In the genomic region with DNA sequence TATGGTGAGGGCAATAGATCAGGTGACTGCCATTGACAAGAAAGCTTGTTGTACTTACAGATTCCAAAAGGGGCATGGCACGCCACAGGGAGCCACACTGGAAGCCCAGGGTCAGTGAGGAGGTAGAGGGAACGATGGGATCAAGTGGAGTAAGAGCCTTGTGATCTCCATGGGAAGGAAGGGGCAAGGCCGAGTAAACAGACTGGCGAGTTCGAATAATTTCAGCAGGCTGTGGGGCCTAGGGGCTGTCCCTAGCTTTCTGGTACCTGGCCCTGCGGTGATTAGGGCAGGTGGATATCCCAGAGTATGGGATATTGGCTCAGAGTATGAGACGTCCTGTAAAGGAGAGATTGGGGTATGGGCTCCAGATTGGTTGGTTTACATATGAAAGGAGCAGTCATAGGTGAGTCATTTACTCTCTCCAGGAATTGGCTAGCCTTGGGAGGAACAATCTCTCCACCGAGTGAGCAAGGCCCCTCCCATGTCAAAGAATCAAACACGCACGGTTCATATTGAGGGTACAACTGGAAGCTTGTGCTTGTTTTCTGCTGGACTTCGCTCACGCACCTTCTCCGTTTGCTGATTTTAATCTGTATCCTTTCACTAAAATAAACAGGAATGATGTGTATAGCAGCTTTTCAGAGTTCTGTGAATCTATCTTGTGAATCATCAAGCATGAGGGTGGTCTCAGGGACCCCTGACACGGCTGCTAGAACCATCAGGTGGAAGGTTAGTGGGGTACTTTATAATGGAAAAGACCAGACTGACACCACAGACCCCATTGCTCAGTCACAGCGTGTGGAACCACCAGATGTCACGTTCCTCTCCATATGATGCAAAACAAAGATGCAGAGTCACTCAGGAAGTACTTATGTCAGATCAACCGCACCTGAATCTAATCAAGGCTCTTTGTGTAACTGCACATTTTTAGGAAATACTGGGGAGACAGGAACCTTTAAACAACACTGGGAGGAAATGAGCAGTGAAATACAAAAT, we compare ENCODE assay signal across 1 cellular context.
TF ChIP-seq lines count a peak whose summit lies in the region.

No MANE protein-coding gene starts in this region.

TF ChIP-seq in K562, 482 proteins besides CTCF, POLR2A, EP300 and RAD21 (continued from another document and continues in another):
- TF ChIP-seq POLR2AphosphoS5 (IDR thresholded peaks at IDR 0.05; ENCODE audit: control insufficient read depth, insufficient read depth, low read depth, low read length) (0 out of 2 replicates have a peak, but pooled peaks have one; percentile 25), SRSF7 (optimal IDR thresholded peaks at IDR 0.05; ENCODE audit: low read depth, low read length) (no peak), RHOXF2B (CRISPR knock-in tag; conservative IDR thresholded peaks at IDR 0.05) (0 out of 2 replicates have a peak, but pooled peaks have one; percentile 72), KDM5B (IDR thresholded peaks at IDR 0.05; ENCODE audit: insufficient replicate concordance, low read depth, low read length) (peak; percentile 28), PURB (CRISPR knock-in tag; IDR thresholded peaks at IDR 0.05; ENCODE audit: low read depth) (no peak), GTF2F1 (IDR thresholded peaks at IDR 0.05; ENCODE audit: low read depth, low read length) (no peak), ARHGAP35 (IDR thresholded peaks at IDR 0.05; ENCODE audit: partially characterized antibody) (no peak), E2F3 (CRISPR knock-in tag; IDR thresholded peaks at IDR 0.05) (no peak), SRF (CRISPR knock-in tag; IDR thresholded peaks at IDR 0.05) (no peak), ZNF408 (CRISPR knock-in tag; IDR thresholded peaks at IDR 0.05; ENCODE audit: low read depth) (no peak), CBX5 (IDR thresholded peaks at IDR 0.05; ENCODE audit: borderline replicate concordance, low read depth) (no peak), PTBP1 (IDR thresholded peaks at IDR 0.05; ENCODE audit: low read depth, low read length) (no peak), CREBBP (IDR thresholded peaks at IDR 0.05; ENCODE audit: low read depth, low read length) (no peak), MTF1 (CRISPR knock-in tag; IDR thresholded peaks at IDR 0.05; ENCODE audit: borderline replicate concordance) (0 out of 2 replicates have a peak, but pooled peaks have one; percentile 17), SRSF1 (IDR thresholded peaks at IDR 0.05; ENCODE audit: low read depth, low read length) (no peak), DNMT1 (IDR thresholded peaks at IDR 0.05) (no peak), ATF7 (IDR thresholded peaks at IDR 0.05) (peak; percentile 56; the same call in 1 of the 2 replicates), RBBP5 (IDR thresholded peaks at IDR 0.05; ENCODE audit: borderline replicate concordance, insufficient read depth, low read length, poor library complexity, severe bottlenecking) (no peak), TEAD1 (CRISPR knock-in tag; IDR thresholded peaks at IDR 0.05) (no peak), ZEB2 (IDR thresholded peaks at IDR 0.05) (peak; percentile 89), ELF1 (tag; IDR thresholded peaks at IDR 0.05) (no peak), KDM1A (IDR thresholded peaks at IDR 0.05) (peak in 1 of 2 experiments; percentile 34; a peak in 3 of 4 replicates), HNRNPLL (IDR thresholded peaks at IDR 0.05; ENCODE audit: low read depth, low read length, poor library complexity, severe bottlenecking) (no peak), ZNF197 (CRISPR knock-in tag; IDR thresholded peaks at IDR 0.05; ENCODE audit: low read depth) (no peak), ZNF584 (CRISPR knock-in tag; IDR thresholded peaks at IDR 0.05; ENCODE audit: low read depth) (peak; percentile 73; the same call in 1 of the 2 replicates), POLR2AphosphoS2 (IDR thresholded peaks at IDR 0.05; ENCODE audit: low read length) (no peak), ZFP36 (IDR thresholded peaks at IDR 0.05; ENCODE audit: low read depth, low read length, partially characterized antibody) (no peak), ZNF785 (CRISPR knock-in tag; IDR thresholded peaks at IDR 0.05) (no peak), ZNF707 (CRISPR knock-in tag; conservative IDR thresholded peaks at IDR 0.05) (0 out of 2 replicates have a peak, but pooled peaks have one; percentile 15), CHD2 (IDR thresholded peaks at IDR 0.05; ENCODE audit: low read depth, low read length) (no peak), ZNF75A (CRISPR knock-in tag; IDR thresholded peaks at IDR 0.05) (no peak), ZNF316 (IDR thresholded peaks at IDR 0.05) (peak; percentile 81), HNRNPL (IDR thresholded peaks at IDR 0.05; ENCODE audit: low read depth, low read length) (no peak), STAT5B (CRISPR knock-in tag; IDR thresholded peaks at IDR 0.05) (no peak), PYGO2 (tag; IDR thresholded peaks at IDR 0.05) (no peak)
- TF ChIP-seq, protein P1, sequence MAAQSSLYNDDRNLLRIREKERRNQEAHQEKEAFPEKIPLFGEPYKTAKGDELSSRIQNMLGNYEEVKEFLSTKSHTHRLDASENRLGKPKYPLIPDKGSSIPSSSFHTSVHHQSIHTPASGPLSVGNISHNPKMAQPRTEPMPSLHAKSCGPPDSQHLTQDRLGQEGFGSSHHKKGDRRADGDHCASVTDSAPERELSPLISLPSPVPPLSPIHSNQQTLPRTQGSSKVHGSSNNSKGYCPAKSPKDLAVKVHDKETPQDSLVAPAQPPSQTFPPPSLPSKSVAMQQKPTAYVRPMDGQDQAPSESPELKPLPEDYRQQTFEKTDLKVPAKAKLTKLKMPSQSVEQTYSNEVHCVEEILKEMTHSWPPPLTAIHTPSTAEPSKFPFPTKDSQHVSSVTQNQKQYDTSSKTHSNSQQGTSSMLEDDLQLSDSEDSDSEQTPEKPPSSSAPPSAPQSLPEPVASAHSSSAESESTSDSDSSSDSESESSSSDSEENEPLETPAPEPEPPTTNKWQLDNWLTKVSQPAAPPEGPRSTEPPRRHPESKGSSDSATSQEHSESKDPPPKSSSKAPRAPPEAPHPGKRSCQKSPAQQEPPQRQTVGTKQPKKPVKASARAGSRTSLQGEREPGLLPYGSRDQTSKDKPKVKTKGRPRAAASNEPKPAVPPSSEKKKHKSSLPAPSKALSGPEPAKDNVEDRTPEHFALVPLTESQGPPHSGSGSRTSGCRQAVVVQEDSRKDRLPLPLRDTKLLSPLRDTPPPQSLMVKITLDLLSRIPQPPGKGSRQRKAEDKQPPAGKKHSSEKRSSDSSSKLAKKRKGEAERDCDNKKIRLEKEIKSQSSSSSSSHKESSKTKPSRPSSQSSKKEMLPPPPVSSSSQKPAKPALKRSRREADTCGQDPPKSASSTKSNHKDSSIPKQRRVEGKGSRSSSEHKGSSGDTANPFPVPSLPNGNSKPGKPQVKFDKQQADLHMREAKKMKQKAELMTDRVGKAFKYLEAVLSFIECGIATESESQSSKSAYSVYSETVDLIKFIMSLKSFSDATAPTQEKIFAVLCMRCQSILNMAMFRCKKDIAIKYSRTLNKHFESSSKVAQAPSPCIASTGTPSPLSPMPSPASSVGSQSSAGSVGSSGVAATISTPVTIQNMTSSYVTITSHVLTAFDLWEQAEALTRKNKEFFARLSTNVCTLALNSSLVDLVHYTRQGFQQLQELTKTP (IDR thresholded peaks at IDR 0.05; ENCODE audit: low read depth in 1 of 2, partially characterized antibody in 2 of 2) = peak; percentile 23 to 42
- TF ChIP-seq, protein P2, sequence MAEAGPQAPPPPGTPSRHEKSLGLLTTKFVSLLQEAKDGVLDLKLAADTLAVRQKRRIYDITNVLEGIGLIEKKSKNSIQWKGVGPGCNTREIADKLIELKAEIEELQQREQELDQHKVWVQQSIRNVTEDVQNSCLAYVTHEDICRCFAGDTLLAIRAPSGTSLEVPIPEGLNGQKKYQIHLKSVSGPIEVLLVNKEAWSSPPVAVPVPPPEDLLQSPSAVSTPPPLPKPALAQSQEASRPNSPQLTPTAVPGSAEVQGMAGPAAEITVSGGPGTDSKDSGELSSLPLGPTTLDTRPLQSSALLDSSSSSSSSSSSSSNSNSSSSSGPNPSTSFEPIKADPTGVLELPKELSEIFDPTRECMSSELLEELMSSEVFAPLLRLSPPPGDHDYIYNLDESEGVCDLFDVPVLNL (CRISPR knock-in tag; IDR thresholded peaks at IDR 0.05; ENCODE audit: low read depth) = no peak
- TF ChIP-seq, protein P3, sequence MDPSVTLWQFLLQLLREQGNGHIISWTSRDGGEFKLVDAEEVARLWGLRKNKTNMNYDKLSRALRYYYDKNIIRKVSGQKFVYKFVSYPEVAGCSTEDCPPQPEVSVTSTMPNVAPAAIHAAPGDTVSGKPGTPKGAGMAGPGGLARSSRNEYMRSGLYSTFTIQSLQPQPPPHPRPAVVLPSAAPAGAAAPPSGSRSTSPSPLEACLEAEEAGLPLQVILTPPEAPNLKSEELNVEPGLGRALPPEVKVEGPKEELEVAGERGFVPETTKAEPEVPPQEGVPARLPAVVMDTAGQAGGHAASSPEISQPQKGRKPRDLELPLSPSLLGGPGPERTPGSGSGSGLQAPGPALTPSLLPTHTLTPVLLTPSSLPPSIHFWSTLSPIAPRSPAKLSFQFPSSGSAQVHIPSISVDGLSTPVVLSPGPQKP (CRISPR knock-in tag; IDR thresholded peaks at IDR 0.05) = no peak
- TF ChIP-seq, protein P4, sequence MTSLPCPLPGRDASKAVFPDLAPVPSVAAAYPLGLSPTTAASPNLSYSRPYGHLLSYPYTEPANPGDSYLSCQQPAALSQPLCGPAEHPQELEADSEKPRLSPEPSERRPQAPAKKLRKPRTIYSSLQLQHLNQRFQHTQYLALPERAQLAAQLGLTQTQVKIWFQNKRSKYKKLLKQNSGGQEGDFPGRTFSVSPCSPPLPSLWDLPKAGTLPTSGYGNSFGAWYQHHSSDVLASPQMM (CRISPR knock-in tag; IDR thresholded peaks at IDR 0.05) = no peak
- TF ChIP-seq, protein P5, sequence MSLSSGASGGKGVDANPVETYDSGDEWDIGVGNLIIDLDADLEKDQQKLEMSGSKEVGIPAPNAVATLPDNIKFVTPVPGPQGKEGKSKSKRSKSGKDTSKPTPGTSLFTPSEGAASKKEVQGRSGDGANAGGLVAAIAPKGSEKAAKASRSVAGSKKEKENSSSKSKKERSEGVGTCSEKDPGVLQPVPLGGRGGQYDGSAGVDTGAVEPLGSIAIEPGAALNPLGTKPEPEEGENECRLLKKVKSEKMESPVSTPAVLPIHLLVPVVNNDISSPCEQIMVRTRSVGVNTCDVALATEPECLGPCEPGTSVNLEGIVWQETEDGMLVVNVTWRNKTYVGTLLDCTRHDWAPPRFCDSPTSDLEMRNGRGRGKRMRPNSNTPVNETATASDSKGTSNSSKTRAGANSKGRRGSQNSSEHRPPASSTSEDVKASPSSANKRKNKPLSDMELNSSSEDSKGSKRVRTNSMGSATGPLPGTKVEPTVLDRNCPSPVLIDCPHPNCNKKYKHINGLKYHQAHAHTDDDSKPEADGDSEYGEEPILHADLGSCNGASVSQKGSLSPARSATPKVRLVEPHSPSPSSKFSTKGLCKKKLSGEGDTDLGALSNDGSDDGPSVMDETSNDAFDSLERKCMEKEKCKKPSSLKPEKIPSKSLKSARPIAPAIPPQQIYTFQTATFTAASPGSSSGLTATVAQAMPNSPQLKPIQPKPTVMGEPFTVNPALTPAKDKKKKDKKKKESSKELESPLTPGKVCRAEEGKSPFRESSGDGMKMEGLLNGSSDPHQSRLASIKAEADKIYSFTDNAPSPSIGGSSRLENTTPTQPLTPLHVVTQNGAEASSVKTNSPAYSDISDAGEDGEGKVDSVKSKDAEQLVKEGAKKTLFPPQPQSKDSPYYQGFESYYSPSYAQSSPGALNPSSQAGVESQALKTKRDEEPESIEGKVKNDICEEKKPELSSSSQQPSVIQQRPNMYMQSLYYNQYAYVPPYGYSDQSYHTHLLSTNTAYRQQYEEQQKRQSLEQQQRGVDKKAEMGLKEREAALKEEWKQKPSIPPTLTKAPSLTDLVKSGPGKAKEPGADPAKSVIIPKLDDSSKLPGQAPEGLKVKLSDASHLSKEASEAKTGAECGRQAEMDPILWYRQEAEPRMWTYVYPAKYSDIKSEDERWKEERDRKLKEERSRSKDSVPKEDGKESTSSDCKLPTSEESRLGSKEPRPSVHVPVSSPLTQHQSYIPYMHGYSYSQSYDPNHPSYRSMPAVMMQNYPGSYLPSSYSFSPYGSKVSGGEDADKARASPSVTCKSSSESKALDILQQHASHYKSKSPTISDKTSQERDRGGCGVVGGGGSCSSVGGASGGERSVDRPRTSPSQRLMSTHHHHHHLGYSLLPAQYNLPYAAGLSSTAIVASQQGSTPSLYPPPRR (CRISPR knock-in tag; IDR thresholded peaks at IDR 0.05; ENCODE audit: borderline replicate concordance) = no peak
- TF ChIP-seq, protein P6, sequence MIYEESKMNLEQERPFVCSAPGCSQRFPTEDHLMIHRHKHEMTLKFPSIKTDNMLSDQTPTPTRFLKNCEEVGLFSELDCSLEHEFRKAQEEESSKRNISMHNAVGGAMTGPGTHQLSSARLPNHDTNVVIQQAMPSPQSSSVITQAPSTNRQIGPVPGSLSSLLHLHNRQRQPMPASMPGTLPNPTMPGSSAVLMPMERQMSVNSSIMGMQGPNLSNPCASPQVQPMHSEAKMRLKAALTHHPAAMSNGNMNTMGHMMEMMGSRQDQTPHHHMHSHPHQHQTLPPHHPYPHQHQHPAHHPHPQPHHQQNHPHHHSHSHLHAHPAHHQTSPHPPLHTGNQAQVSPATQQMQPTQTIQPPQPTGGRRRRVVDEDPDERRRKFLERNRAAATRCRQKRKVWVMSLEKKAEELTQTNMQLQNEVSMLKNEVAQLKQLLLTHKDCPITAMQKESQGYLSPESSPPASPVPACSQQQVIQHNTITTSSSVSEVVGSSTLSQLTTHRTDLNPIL (CRISPR knock-in tag; IDR thresholded peaks at IDR 0.05) = no peak
- TF ChIP-seq, protein P7, sequence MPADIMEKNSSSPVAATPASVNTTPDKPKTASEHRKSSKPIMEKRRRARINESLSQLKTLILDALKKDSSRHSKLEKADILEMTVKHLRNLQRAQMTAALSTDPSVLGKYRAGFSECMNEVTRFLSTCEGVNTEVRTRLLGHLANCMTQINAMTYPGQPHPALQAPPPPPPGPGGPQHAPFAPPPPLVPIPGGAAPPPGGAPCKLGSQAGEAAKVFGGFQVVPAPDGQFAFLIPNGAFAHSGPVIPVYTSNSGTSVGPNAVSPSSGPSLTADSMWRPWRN (IDR thresholded peaks at IDR 0.05; ENCODE audit: low read depth) = peak; percentile 11; the same call in 1 of the 2 replicates
- TF ChIP-seq, protein P8, sequence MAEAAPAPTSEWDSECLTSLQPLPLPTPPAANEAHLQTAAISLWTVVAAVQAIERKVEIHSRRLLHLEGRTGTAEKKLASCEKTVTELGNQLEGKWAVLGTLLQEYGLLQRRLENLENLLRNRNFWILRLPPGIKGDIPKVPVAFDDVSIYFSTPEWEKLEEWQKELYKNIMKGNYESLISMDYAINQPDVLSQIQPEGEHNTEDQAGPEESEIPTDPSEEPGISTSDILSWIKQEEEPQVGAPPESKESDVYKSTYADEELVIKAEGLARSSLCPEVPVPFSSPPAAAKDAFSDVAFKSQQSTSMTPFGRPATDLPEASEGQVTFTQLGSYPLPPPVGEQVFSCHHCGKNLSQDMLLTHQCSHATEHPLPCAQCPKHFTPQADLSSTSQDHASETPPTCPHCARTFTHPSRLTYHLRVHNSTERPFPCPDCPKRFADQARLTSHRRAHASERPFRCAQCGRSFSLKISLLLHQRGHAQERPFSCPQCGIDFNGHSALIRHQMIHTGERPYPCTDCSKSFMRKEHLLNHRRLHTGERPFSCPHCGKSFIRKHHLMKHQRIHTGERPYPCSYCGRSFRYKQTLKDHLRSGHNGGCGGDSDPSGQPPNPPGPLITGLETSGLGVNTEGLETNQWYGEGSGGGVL (CRISPR knock-in tag; IDR thresholded peaks at IDR 0.05) = no peak
